Comparison of ENCODE assay signal across 35 cellular contexts in the genomic region with DNA sequence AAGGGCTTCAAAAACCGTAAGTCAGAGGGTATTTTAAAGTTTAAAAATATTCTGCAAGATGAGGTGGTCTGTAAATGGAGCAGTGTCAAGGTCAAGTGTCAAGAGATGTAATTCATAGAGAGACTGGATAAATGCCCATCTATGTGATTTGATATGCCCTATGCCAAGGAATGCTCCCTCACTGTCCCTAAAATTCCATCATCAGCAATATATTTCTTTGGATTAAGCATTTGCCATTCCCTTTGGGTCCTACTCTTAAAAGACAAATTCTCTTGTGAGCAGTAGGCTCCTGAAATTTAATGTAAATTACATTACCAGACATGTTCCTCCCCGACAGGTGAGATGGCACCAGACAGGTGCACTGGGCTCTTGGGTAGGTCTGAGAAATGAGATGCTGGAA.
"Had no signal": no experiment of that assay in that cellular context is flagged by ENCODE, and none has a peak within 500 bp of the region (broad histone marks: within the 10 kb centered on the region; RNA-seq: fewer than 3 reads in every experiment).

No MANE protein-coding gene starts in this region.

- H3K9me3 Mint-ChIP-seq: activated B cell treated with CpG ODN at 0.5 μM for 24 hours; activated CD4-positive, alpha-beta memory T cell treated with anti-CD3 and anti-CD28 coated beads, Interleukin-2, amount 10 ng/mL, durations not matched to agents 7 days and 5 days; activated naive CD4-positive, alpha-beta T cell treated with anti-CD3 and anti-CD28 coated beads, Interleukin-2, amount 10 ng/mL, durations not matched to agents 7 days and 5 days; activated naive CD8-positive, alpha-beta T cell treated with anti-CD3 and anti-CD28 coated beads, Interleukin-2, amount 50 U/mL, for 24 hours; brain; T-cell had no signal

- DNase-seq: activated B cell treated with CpG ODN at 0.5 μM for 24 hours; activated CD4-positive, alpha-beta memory T cell treated with anti-CD3 and anti-CD28 coated beads, Interleukin-2, amount 10 ng/mL, durations not matched to agents 7 days and 5 days; activated CD4-positive, alpha-beta T cell treated with anti-CD3 and anti-CD28 coated beads for 4 hours; activated CD4-positive, alpha-beta T cell treated with anti-CD3 and anti-CD28 coated beads, Interleukin-2, amount 50 U/mL, for 1 hour; activated CD4-positive, CD25-positive, alpha-beta regulatory T cell treated with anti-CD3 and anti-CD28 coated beads, Interleukin-2, amount 50 U/mL, for 72 hours; activated CD8-positive, alpha-beta memory T cell treated with anti-CD3 and anti-CD28 coated beads for 24 hours; activated CD8-positive, alpha-beta memory T cell treated with anti-CD3 and anti-CD28 coated beads, Interleukin-2, amount 10 ng/mL, durations not matched to agents 7 days and 5 days; activated CD8-positive, alpha-beta memory T cell treated with anti-CD3 and anti-CD28 coated beads, Interleukin-2, amount 50 U/mL, for 48 hours; activated effector memory CD4-positive, alpha-beta T cell treated with Interleukin-2 at 50 U/mL for 16 hours; activated naive CD4-positive, alpha-beta T cell treated with anti-CD3 and anti-CD28 coated beads, Interleukin-2, amount 10 ng/mL, durations not matched to agents 7 days and 5 days; activated naive CD8-positive, alpha-beta T cell treated with anti-CD3 and anti-CD28 coated beads, Interleukin-2, amount 50 U/mL, for 24 hours; activated T-cell treated with anti-CD3 and anti-CD28 coated beads, Interleukin-2, amount 50 U/mL, for 48 hours; anterior cingulate cortex; caudate nucleus; MM.1S; MV-4-11; NCI-H1092; NCI-H1436 treated with DMSO at 0.1 percent for 48 hours; NCI-H1694 treated with DMSO at 0.1 percent for 48 hours; NCI-H2029; NCI-H345; NCI-H524 treated with DMSO at 0.1 percent for 48 hours; Peyer's patch; RPMI8226; SHP77 treated with DMSO at 0.1 percent for 48 hours; T-cell; T-helper 2 cell; T-helper 9 cell had no signal

- H3K36me3 ChIP-seq: Peyer's patch, SJSA1 had no signal

- H3K27me3 ChIP-seq: Peyer's patch, SJSA1 had no signal

- H3K4me3 ChIP-seq: Peyer's patch, SJSA1 had no signal

- H3K4me3 Mint-ChIP-seq: activated B cell treated with CpG ODN at 0.5 μM for 24 hours; activated CD4-positive, alpha-beta memory T cell treated with anti-CD3 and anti-CD28 coated beads, Interleukin-2, amount 10 ng/mL, durations not matched to agents 7 days and 5 days; activated CD8-positive, alpha-beta memory T cell treated with anti-CD3 and anti-CD28 coated beads, Interleukin-2, amount 10 ng/mL, durations not matched to agents 7 days and 5 days; activated naive CD4-positive, alpha-beta T cell treated with anti-CD3 and anti-CD28 coated beads, Interleukin-2, amount 10 ng/mL, durations not matched to agents 7 days and 5 days; activated naive CD8-positive, alpha-beta T cell; activated naive CD8-positive, alpha-beta T cell treated with anti-CD3 and anti-CD28 coated beads, Interleukin-2, amount 50 U/mL, for 24 hours; brain; T-cell had no signal

- H3K4me2 ChIP-seq: KMS-11 had no signal

- H3K27ac Mint-ChIP-seq: activated B cell treated with CpG ODN at 0.5 μM for 24 hours; activated CD4-positive, alpha-beta memory T cell treated with anti-CD3 and anti-CD28 coated beads, Interleukin-2, amount 10 ng/mL, durations not matched to agents 7 days and 5 days; activated CD8-positive, alpha-beta memory T cell treated with anti-CD3 and anti-CD28 coated beads, Interleukin-2, amount 10 ng/mL, durations not matched to agents 7 days and 5 days; activated naive CD4-positive, alpha-beta T cell treated with anti-CD3 and anti-CD28 coated beads, Interleukin-2, amount 10 ng/mL, durations not matched to agents 7 days and 5 days; activated naive CD8-positive, alpha-beta T cell; activated naive CD8-positive, alpha-beta T cell treated with anti-CD3 and anti-CD28 coated beads, Interleukin-2, amount 50 U/mL, for 24 hours; brain; T-cell had no signal

- H3K27me3 Mint-ChIP-seq: activated naive CD8-positive, alpha-beta T cell; activated naive CD8-positive, alpha-beta T cell treated with anti-CD3 and anti-CD28 coated beads, Interleukin-2, amount 50 U/mL, for 24 hours; T-cell had no signal

- H3K27ac ChIP-seq: KMS-11, Peyer's patch, SJSA1, VCaP had no signal

- H3K9me3 ChIP-seq: Peyer's patch, SJSA1 had no signal

- ATAC-seq: activated CD8-positive, alpha-beta memory T cell treated with anti-CD3 and anti-CD28 coated beads, Interleukin-2, amount 10 ng/mL, durations not matched to agents 7 days and 5 days; activated naive CD8-positive, alpha-beta T cell treated with anti-CD3 and anti-CD28 coated beads, Interleukin-2, amount 50 U/mL, for 24 hours; SK-N-SH treated with all-trans-retinoic acid at 6 μM for 48 hours; T-cell had no signal

- H3K9ac ChIP-seq: KMS-11 had no signal

- FAIRE-seq: bronchial epithelial cell had no signal

- H3K36me3 Mint-ChIP-seq: activated CD8-positive, alpha-beta memory T cell treated with anti-CD3 and anti-CD28 coated beads, Interleukin-2, amount 10 ng/mL, durations not matched to agents 7 days and 5 days; activated naive CD4-positive, alpha-beta T cell treated with anti-CD3 and anti-CD28 coated beads, Interleukin-2, amount 10 ng/mL, durations not matched to agents 7 days and 5 days; activated naive CD8-positive, alpha-beta T cell; brain; T-cell had no signal
